4 cellular contexts compared by ENCODE assay signal in genomic region chr18:10184776-10185175, GRCh38.
"Had no signal": no experiment of that assay in that cellular context is flagged by ENCODE, and none has a peak within 500 bp of the region (broad histone marks: within the 10 kb centered on the region; RNA-seq: fewer than 3 reads in every experiment).

No MANE protein-coding gene starts in this region.

- ATAC-seq: GM23338 had no signal

- DNase-seq: H9, HCEC 1CT, IMR-90 had no signal

- H3K27ac Mint-ChIP-seq: GM23338, H9 had no signal

- H3K4me3 Mint-ChIP-seq: GM23338, H9 had no signal

- H3K9me3 Mint-ChIP-seq: GM23338 had no signal
